11 cellular contexts compared by ENCODE assay signal in the genomic region with DNA sequence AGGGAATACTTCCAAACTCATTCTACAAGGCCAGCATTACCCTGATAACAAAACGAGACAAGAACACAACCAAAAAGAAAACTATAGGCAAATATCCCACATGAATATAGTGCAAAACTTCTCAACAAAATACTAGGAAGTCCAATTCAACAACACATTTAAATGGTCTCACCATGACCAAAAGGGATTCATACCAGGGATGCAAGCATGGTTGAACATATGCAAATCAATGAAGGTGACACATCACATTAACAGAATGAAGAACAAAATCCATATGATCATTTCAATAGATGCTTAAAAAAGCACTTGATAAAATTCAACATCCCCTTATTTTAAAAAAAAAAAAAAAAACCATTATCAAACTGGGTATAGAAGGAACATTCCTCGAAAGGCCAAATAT.
"Had no signal": no experiment of that assay in that cellular context is flagged by ENCODE, and none has a peak within 500 bp of the region (broad histone marks: within the 10 kb centered on the region; RNA-seq: fewer than 3 reads in every experiment).

No MANE protein-coding gene starts in this region.

- H3K27ac ChIP-seq: GM23248, HL-60, KMS-11 had no signal

- ATAC-seq: HCT116, HepG2 had no signal

- DNase-seq: GM23248, GOT3, H7, HFFc6, KBM-7 had no signal

- H3K36me3 ChIP-seq: HAP-1 had no signal

- H3K9me3 Mint-ChIP-seq: HFFc6 had no signal

- H3K4me3 ChIP-seq: GM23248, HAP-1 had no signal

- H2AFZ ChIP-seq: GM23248 had no signal

- H3K9me3 ChIP-seq: HAP-1 had no signal

- H3K27me3 Mint-ChIP-seq: IgD-negative memory B cell had no signal

- H3K4me2 ChIP-seq: KMS-11 had no signal

- H3K27ac Mint-ChIP-seq: HFFc6, IgD-negative memory B cell had no signal

- H3K4me1 ChIP-seq: HAP-1 had no signal

- H3K4me3 Mint-ChIP-seq: HFFc6, IgD-negative memory B cell had no signal
